Comparison of ENCODE assay signal across 17 cellular contexts in genomic region chr1:79304131-79304530, GRCh38.
"Had no signal": no experiment of that assay in that cellular context is flagged by ENCODE, and none has a peak within 500 bp of the region (broad histone marks: within the 10 kb centered on the region; RNA-seq: fewer than 3 reads in every experiment).

No MANE protein-coding gene starts in this region.

- H3K4me3 ChIP-seq: colonic mucosa, pancreas, suprapubic skin had no signal

- H3K36me3 ChIP-seq: colonic mucosa, pancreas, suprapubic skin had no signal

- H3K27me3 Mint-ChIP-seq: activated CD4-positive, alpha-beta memory T cell treated with anti-CD3 and anti-CD28 coated beads for 36 hours; activated naive CD8-positive, alpha-beta T cell treated with anti-CD3 and anti-CD28 coated beads for 36 hours; type B pancreatic cell had no signal

- H3K36me3 Mint-ChIP-seq: activated CD4-positive, alpha-beta memory T cell treated with anti-CD3 and anti-CD28 coated beads for 36 hours; activated naive CD8-positive, alpha-beta T cell treated with anti-CD3 and anti-CD28 coated beads for 36 hours; type B pancreatic cell had no signal

- H3K27ac Mint-ChIP-seq: activated CD4-positive, alpha-beta memory T cell treated with anti-CD3 and anti-CD28 coated beads for 36 hours; activated naive CD8-positive, alpha-beta T cell treated with anti-CD3 and anti-CD28 coated beads for 36 hours; activated T-cell treated with anti-CD3 and anti-CD28 coated beads, Interleukin-2, amount 50 U/mL, for 72 hours; nephron progenitor cell; T-helper 2 cell treated with Interferon-gamma antibody and Interleukin-4, amounts not matched to agents 5 μg/mL and 100 μg/mL, for 36 hours; type B pancreatic cell had no signal

- H3K4me3 Mint-ChIP-seq: activated CD4-positive, alpha-beta memory T cell treated with anti-CD3 and anti-CD28 coated beads for 36 hours; activated naive CD8-positive, alpha-beta T cell treated with anti-CD3 and anti-CD28 coated beads for 36 hours; activated T-cell treated with anti-CD3 and anti-CD28 coated beads, Interleukin-2, amount 50 U/mL, for 72 hours; nephron progenitor cell; T-helper 2 cell treated with Interferon-gamma antibody and Interleukin-4, amounts not matched to agents 5 μg/mL and 100 μg/mL, for 36 hours; type B pancreatic cell had no signal

- H3K4me1 ChIP-seq: colonic mucosa, pancreas, suprapubic skin had no signal

- DNase-seq: activated CD4-positive, alpha-beta memory T cell treated with anti-CD3 and anti-CD28 coated beads for 36 hours; activated CD4-positive, alpha-beta T cell treated with anti-CD3 and anti-CD28 coated beads for 1 hour; activated gamma-delta T cell treated with Interleukin-2 at 50 U/mL for 16 hours; activated naive CD8-positive, alpha-beta T cell treated with anti-CD3 and anti-CD28 coated beads for 36 hours; activated T-cell treated with anti-CD3 and anti-CD28 coated beads, Interleukin-2, amount 50 U/mL, for 72 hours; aorta; colonic mucosa; left colon; nephron progenitor cell; pancreas; stimulated activated CD4-positive, alpha-beta T cell treated with anti-CD3 and anti-CD28 coated beads, Interleukin-4, amount 100 ng/mL, for 1 hour; stimulated activated CD8-positive, alpha-beta memory T cell treated with anti-CD3 and anti-CD28 coated beads, Interleukin-4, amount 100 ng/mL, for 48 hours; stimulated activated naive CD8-positive, alpha-beta T cell treated with anti-CD3 and anti-CD28 coated beads, Interleukin-15, Interleukin-2, amounts not matched to agents 100 U/mL and 50 U/mL, for 24 hours; SW 1271 had no signal

- H3K9me3 Mint-ChIP-seq: activated CD4-positive, alpha-beta memory T cell treated with anti-CD3 and anti-CD28 coated beads for 36 hours; nephron progenitor cell; T-helper 2 cell treated with Interferon-gamma antibody and Interleukin-4, amounts not matched to agents 5 μg/mL and 100 μg/mL, for 36 hours; type B pancreatic cell had no signal

- H3K4me1 Mint-ChIP-seq: activated naive CD8-positive, alpha-beta T cell treated with anti-CD3 and anti-CD28 coated beads for 36 hours; nephron progenitor cell had no signal

- H3K27ac ChIP-seq: colonic mucosa, pancreas, suprapubic skin had no signal

- ATAC-seq: activated T-cell treated with anti-CD3 and anti-CD28 coated beads, Interleukin-2, amount 50 U/mL, for 72 hours; left colon; pancreas; stimulated activated naive CD8-positive, alpha-beta T cell treated with anti-CD3 and anti-CD28 coated beads, Interleukin-15, Interleukin-2, amounts not matched to agents 100 U/mL and 50 U/mL, for 24 hours had no signal

- H3K9me3 ChIP-seq: colonic mucosa, pancreas, suprapubic skin had no signal

- H3K27me3 ChIP-seq: colonic mucosa, suprapubic skin had no signal
